ENCODE assay signal across 9 cellular contexts in the genomic region with DNA sequence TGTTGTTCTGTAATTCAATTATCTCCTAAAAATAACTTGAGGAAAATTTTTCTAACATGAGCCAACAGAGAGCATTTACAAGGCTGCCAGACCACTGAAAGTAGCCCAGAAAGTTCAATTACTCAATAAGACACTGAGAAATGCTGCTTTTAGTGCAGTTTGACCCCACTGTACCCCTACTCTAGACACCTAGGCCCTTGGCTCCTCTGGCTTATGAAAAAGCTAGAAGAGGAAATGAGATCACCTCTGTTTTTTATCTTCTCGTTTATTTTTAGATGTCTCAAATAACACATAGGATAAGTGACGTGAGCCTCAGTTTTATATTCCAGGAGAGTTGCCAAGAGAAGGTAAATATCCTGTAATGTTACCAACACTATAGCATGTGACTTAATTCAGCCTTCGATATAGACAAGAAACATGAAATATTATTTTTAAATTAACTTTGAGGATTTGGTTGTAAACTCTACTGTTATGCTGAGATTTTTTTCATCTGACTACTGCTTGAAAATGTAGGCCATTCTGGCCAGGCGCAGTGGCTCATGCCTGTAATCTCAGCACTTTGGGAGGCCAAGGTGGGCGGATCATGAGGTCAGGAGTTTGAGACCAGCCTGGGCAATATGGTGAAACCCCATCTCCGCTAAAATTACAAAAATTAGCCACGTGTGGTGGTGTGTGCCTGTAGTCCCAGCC. TPM values are rescaled to one million over a fixed set of nuclear protein-coding genes. Genes with fewer than 3 reads are reported as not detected.
DNase-seq lines count a peak whose midpoint lies in the region; ATAC-seq and TF ChIP-seq lines count a peak whose summit lies in the region.
"Had no signal": no experiment of that assay in that cellular context is flagged by ENCODE, and none has a peak within 500 bp of the region (broad histone marks: within the 10 kb centered on the region; RNA-seq: fewer than 3 reads in every experiment).

No MANE protein-coding gene starts in this region.

- peaks cover 19% of the 10 kb centered on the region for H3K4me1 Mint-ChIP-seq in type B pancreatic cell (ENCODE audit: unreplicated experiment)

- no peaks in the 10 kb centered on the region for H3K9me3 Mint-ChIP-seq in type B pancreatic cell

- H3K27me3 ChIP-seq in adipocyte (replicated peaks; ENCODE audit: control insufficient read depth, insufficient read depth, low read length), result no peaks in the 10 kb centered on the region

- no peaks in the 10 kb centered on the region for H3K36me3 ChIP-seq in adipocyte (ENCODE audit: control insufficient read depth, insufficient read depth, low read length, severe bottlenecking)
- H3K36me3 ChIP-seq: thoracic aorta had no signal

- DNase-seq in AG10803 (ENCODE audit: low read depth), result peak; percentile 66
- peak; percentile 57 for DNase-seq in adipocyte (ENCODE audit: low read depth)
- no peak for DNase-seq in NCI-H345 (lab: John Stamatoyannopoulos, UW)
- no peak for DNase-seq in type B pancreatic cell (ENCODE audit: extremely low spot score, unreplicated experiment)
- DNase-seq in cerebellum (ENCODE audit: low spot score), result no peak
- DNase-seq in epidermal melanocyte (ENCODE audit: insufficient read length, low spot score), result no peak

- H3K36me3 Mint-ChIP-seq in type B pancreatic cell, result no peaks in the 10 kb centered on the region

- no peak overlapping the region for H3K27ac Mint-ChIP-seq in type B pancreatic cell

- no peak overlapping the region for H3K4me3 Mint-ChIP-seq in type B pancreatic cell

- no peak for TF ChIP-seq CTCF in AG10803 (conservative IDR thresholded peaks at IDR 0.05; ENCODE audit: low read length)
- TF ChIP-seq CTCF in type B pancreatic cell (conservative IDR thresholded peaks at IDR 0.05), result no peak

- peaks cover 30% of the 10 kb centered on the region for H3K4me1 ChIP-seq in adipocyte (ENCODE audit: control insufficient read depth, insufficient read depth, low read length)

- ATAC-seq in GM18870 (IDR thresholded peaks at IDR 0.05; ENCODE audit: unreplicated experiment) (peak; percentile 83), HG03039 (IDR thresholded peaks at IDR 0.05; ENCODE audit: unreplicated experiment) (peak; percentile 68)

- no peak overlapping the region for H3K4me3 ChIP-seq in AG10803 (ENCODE audit: low read length)
- no peak overlapping the region for H3K4me3 ChIP-seq in adipocyte (ENCODE audit: low read length)
- H3K4me3 ChIP-seq: thoracic aorta had no signal

- H3K9me3 ChIP-seq in adipocyte (ENCODE audit: control insufficient read depth, low read length), result no peaks in the 10 kb centered on the region
- H3K9me3 ChIP-seq: thoracic aorta had no signal

- H3K27me3 Mint-ChIP-seq in type B pancreatic cell, result peaks cover 6% of the 10 kb centered on the region

- no peak overlapping the region for H3K9ac ChIP-seq in adipocyte (ENCODE audit: low read length)

RNA-seq across cellular contexts. Expression of a gene that starts 24.4 kb away (rescaled TPM):
- 0.24 TPM in 1 of 2 replicates, not detected in the other for total RNA-seq in type B pancreatic cell (ENCODE audit: low replicate concordance)
- 0.73 TPM for total RNA-seq in cerebellum

Comparison
In these comparisons a context has a peak if more than half of its experiments do, and no peak if none do; other contexts are left out.
1. DNase-seq: peak in AG10803 (single experiment) and adipocyte (single experiment); none in NCI-H345 (single experiment), type B pancreatic cell (single experiment), cerebellum (single experiment) and epidermal melanocyte (single experiment).